7 cellular contexts compared by ENCODE assay signal in the genomic region with DNA sequence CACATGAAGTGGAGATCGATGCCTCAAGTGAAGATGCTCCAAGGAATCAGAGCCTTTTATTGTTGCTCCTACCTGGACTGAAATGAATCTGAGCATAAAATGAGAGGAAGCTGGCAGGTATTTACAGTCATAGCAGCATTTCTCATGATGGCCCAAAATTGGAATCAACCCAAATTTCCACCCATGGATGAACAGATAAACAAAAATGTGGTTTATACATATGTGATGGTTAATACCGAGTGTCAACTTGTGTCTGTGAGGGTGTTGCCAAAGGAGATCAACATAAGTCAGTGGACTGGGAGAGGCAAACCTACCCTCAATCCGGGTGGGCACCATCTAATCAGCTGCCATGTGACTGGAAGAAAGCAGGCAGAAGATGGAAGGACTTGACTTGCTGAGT.
"Had no signal": no experiment of that assay in that cellular context is flagged by ENCODE, and none has a peak within 500 bp of the region (broad histone marks: within the 10 kb centered on the region; RNA-seq: fewer than 3 reads in every experiment).

No MANE protein-coding gene starts in this region.

- H3K4me2 ChIP-seq: GM23338 had no signal

- ATAC-seq: GM23338, K562 had no signal

- H3K4me3 ChIP-seq: GM23338, K562 had no signal

- H2AFZ ChIP-seq: GM23338 had no signal

- H3K27ac ChIP-seq: HL-60 had no signal

- DNase-seq: H9, HCEC 1CT, IMR-90, KG1 had no signal
